In the genomic region with DNA sequence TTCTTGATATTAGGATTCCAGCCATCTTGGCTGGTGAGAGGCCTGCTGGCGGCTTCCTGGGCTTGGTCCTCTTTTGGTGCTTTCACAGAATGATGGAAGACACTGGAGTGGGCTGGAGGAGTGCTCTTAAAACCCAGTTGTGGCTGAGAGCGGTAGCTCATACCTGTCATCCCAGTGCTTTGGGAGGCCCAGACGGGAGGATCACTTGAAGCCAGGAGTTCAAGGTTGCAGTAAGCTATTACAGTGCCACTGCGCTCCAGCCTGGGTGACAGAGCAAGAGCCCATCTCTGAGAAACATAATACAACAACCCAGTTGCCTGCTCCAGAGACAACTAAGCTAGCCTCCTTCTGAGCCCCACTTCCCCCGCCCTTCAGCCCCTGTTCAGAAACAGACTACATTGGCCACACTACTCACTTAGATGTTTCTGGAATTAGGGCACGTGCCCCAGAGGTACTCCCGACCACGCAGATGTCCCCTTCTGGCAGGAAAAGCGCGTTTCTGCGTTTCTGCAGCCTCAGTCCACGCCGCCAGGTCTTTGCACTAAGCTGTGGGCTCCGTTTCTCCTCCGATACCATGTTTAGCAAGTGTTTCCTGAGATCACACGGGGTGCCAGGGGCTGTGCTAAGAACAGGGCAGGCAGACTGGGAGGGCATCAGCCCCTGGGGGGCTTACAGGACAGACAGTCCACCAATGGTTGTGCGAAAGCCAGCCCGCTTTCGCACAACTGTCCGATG, we compare ENCODE assay signal across 9 cellular contexts. TPM values are rescaled to one million over a fixed set of nuclear protein-coding genes. Genes with fewer than 3 reads are reported as not detected.
DNase-seq lines count a peak whose midpoint lies in the region; ATAC-seq and TF ChIP-seq lines count a peak whose summit lies in the region.
"Had no signal": no experiment of that assay in that cellular context is flagged by ENCODE, and none has a peak within 500 bp of the region (broad histone marks: within the 10 kb centered on the region; RNA-seq: fewer than 3 reads in every experiment).

No MANE protein-coding gene starts in this region.

- H4K20me1 ChIP-seq in BLaER1 (peaks cover 39% of the 10 kb centered on the region), neural progenitor cell (ENCODE audit: low read depth) (no peaks in the 10 kb centered on the region), PC-3 (ENCODE audit: low read length) (no peaks in the 10 kb centered on the region)

- intact Hi-C loops in PC-3 (cut with micrococcal nuclease): no loop called here
- intact Hi-C loops in ascending aorta (cut with DNase I): no loop called here

- peak overlapping the region; percentile 96 for H3K4me2 ChIP-seq in BLaER1
- H3K4me2 ChIP-seq in neural progenitor cell: no peak overlapping the region
- no peak overlapping the region for H3K4me2 ChIP-seq in PC-3 (ENCODE audit: low read length)

- DNase-seq in activated effector memory CD4-positive, alpha-beta T cell treated with Interleukin-2 at 50 U/mL for 16 hours: peak; percentile 10
- DNase-seq in neural progenitor cell (ENCODE audit: low spot score): no peak
- no peak for DNase-seq in hypothalamus (lab: John Stamatoyannopoulos, UW)
- no peak for DNase-seq in PC-3
- DNase-seq in ascending aorta (ENCODE audit: low spot score in 2 of 2): no peak
- DNase-seq in HAP-1 (ENCODE audit: low spot score in 2 of 2): no peak
- DNase-seq: Calu3 had no signal

- TF ChIP-seq POLR2A in GM19193 (IDR thresholded peaks at IDR 0.05; ENCODE audit: extremely low read depth, insufficient read depth, insufficient read length): peak; percentile 51

- POLR2A ChIA-PET in PC-3 (lab: Charles Lee; ENCODE audit: unreplicated experiment): interaction anchor here (0.6 kb wide), 1 partner anchor 20 kb away, joined by 4 read pairs; no protein-coding TSS in a partner anchor

- H3K27ac ChIP-seq in BLaER1: peak overlapping the region; percentile 98
- no peak overlapping the region for H3K27ac ChIP-seq in neural progenitor cell
- H3K27ac ChIP-seq in PC-3 (ENCODE audit: low read length): no peak overlapping the region
- no peak overlapping the region for H3K27ac ChIP-seq in ascending aorta

- peak overlapping the region; percentile 55 for H3K4me3 Mint-ChIP-seq in neural progenitor cell

- H3K9me3 ChIP-seq in BLaER1 (no peaks in the 10 kb centered on the region), neural progenitor cell (ENCODE audit: low read depth) (no peaks in the 10 kb centered on the region), PC-3 (ENCODE audit: low read length) (no peaks in the 10 kb centered on the region), ascending aorta (no peaks in the 10 kb centered on the region), HAP-1 (no peaks in the 10 kb centered on the region)

- peaks cover 48% of the 10 kb centered on the region for H3K27me3 Mint-ChIP-seq in neural progenitor cell (ENCODE audit: insufficient read depth, low read depth)

- H3K27me3 ChIP-seq in BLaER1 (no peaks in the 10 kb centered on the region), neural progenitor cell (peaks cover 60% of the 10 kb centered on the region), PC-3 (ENCODE audit: low read length) (peaks cover 28% of the 10 kb centered on the region; the same call in 1 of the 2 replicates), ascending aorta (no peaks in the 10 kb centered on the region), HAP-1 (ENCODE audit: low read depth) (peaks cover 48% of the 10 kb centered on the region)

- H3K4me3 ChIP-seq in BLaER1 (peak overlapping the region; percentile 94), neural progenitor cell (no peak overlapping the region), PC-3 (ENCODE audit: low read length) (no peak overlapping the region), ascending aorta (peak overlapping the region in 1 of 2 donors; percentile 66), HAP-1 (no peak overlapping the region)

- H3K36me3 ChIP-seq in BLaER1 (0 out of 2 replicates have a peak, but pooled peaks cover 5% of the 10 kb centered on the region), neural progenitor cell (no peaks in the 10 kb centered on the region), PC-3 (ENCODE audit: low read depth, low read length) (no peaks in the 10 kb centered on the region), ascending aorta (no peaks in the 10 kb centered on the region), HAP-1 (replicated peaks) (no peaks in the 10 kb centered on the region)

- in situ Hi-C loops in HAP-1 (cut with MboI; ENCODE audit: low sequenced_read_pairs): no loop called here

- H3K36me3 Mint-ChIP-seq in neural progenitor cell: no peaks in the 10 kb centered on the region

- ATAC-seq in PC-3: no peak

- H3K27ac Mint-ChIP-seq in neural progenitor cell: no peak overlapping the region

- H3K79me2 ChIP-seq in neural progenitor cell (ENCODE audit: low read depth): no peaks in the 10 kb centered on the region
- no peaks in the 10 kb centered on the region for H3K79me2 ChIP-seq in PC-3 (ENCODE audit: low read length)

- H3K9ac ChIP-seq in BLaER1 (peak overlapping the region; percentile 95), neural progenitor cell (no peak overlapping the region), PC-3 (ENCODE audit: low read length) (no peak overlapping the region)

- TF ChIP-seq CTCF in neural progenitor cell (IDR thresholded peaks at IDR 0.05): no peak
- no peak for TF ChIP-seq CTCF in PC-3 (conservative IDR thresholded peaks at IDR 0.05; ENCODE audit: low read depth, low read length)
- TF ChIP-seq CTCF in ascending aorta (IDR thresholded peaks at IDR 0.05): no peak

- no TSS peak for BruUV-seq in PC-3 (replicated peaks; lab: Mats Ljungman, UMichigan)

- peaks cover 6% of the 10 kb centered on the region for H3K4me1 Mint-ChIP-seq in neural progenitor cell

- no peaks in the 10 kb centered on the region for H3K9me2 ChIP-seq in PC-3 (replicated peaks; ENCODE audit: low read length)

- peaks cover 3% of the 10 kb centered on the region for H3K9me3 Mint-ChIP-seq in neural progenitor cell

- H2AFZ ChIP-seq in neural progenitor cell (replicated peaks): no peak overlapping the region
- no peak overlapping the region for H2AFZ ChIP-seq in PC-3 (ENCODE audit: low read length)

- CTCF ChIA-PET in PC-3 (lab: Charles Lee): no interaction called here

- peaks cover 74% of the 10 kb centered on the region for H3K4me1 ChIP-seq in BLaER1
- H3K4me1 ChIP-seq in neural progenitor cell: no peaks in the 10 kb centered on the region
- no peaks in the 10 kb centered on the region for H3K4me1 ChIP-seq in PC-3 (ENCODE audit: insufficient read depth, low read length)
- H3K4me1 ChIP-seq in ascending aorta: peaks cover 7 to 12% of the 10 kb centered on the region in 2 donors
- H3K4me1 ChIP-seq in HAP-1: peaks cover 3% of the 10 kb centered on the region

- H3F3A ChIP-seq in neural progenitor cell (ENCODE audit: low read depth) (peaks cover 10% of the 10 kb centered on the region), PC-3 (ENCODE audit: low read length, unreplicated experiment) (no peaks in the 10 kb centered on the region)

RNA-seq across cellular contexts. Expression of gene PIK3CD, which starts 2.4 kb away (rescaled TPM):
- total RNA-seq in neural progenitor cell (ENCODE audit: low replicate concordance) (5.0 and 8.8 TPM in 2 replicates), PC-3 (2014; rRNA removed) (4.5 and 6.0 TPM in 2 replicates), ascending aorta (19.7 TPM)
